24 cellular contexts compared by ENCODE assay signal in the genomic region with DNA sequence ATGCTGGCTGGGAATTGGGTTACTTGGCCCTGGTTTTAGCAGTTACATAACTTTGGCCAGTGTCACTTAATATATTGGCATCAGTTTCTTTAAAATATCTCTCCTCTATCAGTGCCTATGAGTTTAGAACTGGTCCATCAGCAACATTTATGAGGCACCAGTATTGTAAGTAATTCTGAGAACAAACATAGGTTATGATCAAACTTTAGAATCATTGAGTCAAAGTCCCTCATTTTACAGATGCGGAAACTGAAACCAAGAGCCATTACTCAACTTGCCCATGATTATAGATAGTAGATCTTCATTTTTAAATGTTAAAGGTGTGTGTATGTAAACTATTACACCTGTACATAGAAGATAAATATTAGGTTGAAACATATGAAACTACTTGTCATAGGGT. TPM values are rescaled to one million over a fixed set of nuclear protein-coding genes. Genes with fewer than 3 reads are reported as not detected.
"Had no signal": no experiment of that assay in that cellular context is flagged by ENCODE, and none has a peak within 500 bp of the region (broad histone marks: within the 10 kb centered on the region; RNA-seq: fewer than 3 reads in every experiment).

No MANE protein-coding gene starts in this region.

- H3K27me3 ChIP-seq: breast epithelium had no signal

- DNase-seq: activated CD4-positive, alpha-beta T cell treated with anti-CD3 and anti-CD28 coated beads, Interleukin-2, amount 50 U/mL, for 48 hours; activated naive CD8-positive, alpha-beta T cell treated with anti-CD3 and anti-CD28 coated beads, Interleukin-2, amount 10 ng/mL, durations not matched to agents 7 days and 5 days; aorta; caudate nucleus; IMR-90; Kasumi-1; KBM-7; NCI-H1105 treated with DMSO at 0.1 percent for 48 hours; NCI-H1436 treated with DMSO at 0.1 percent for 48 hours; NCI-H187; NCI-H2081; NCI-H510A treated with DMSO at 0.1 percent for 48 hours; NCI-H69; NK-92 treated with Interleukin-12 subunit alpha and Interleukin-12 subunit beta, amount 100 ng/mL, for 24 hours; OCI-M1; RPMI8226; T-helper 1 cell had no signal

- H3K36me3 ChIP-seq: breast epithelium had no signal

- H3K4me3 Mint-ChIP-seq: activated CD4-positive, alpha-beta T cell treated with anti-CD3 and anti-CD28 coated beads, Interleukin-2, amount 10 ng/mL, durations not matched to agents 24 days and 14 days; activated naive CD8-positive, alpha-beta T cell treated with anti-CD3 and anti-CD28 coated beads, Interleukin-2, amount 10 ng/mL, durations not matched to agents 7 days and 5 days had no signal

- H3K4me1 ChIP-seq: breast epithelium had no signal

- H3K9me3 Mint-ChIP-seq: activated naive CD8-positive, alpha-beta T cell treated with anti-CD3 and anti-CD28 coated beads, Interleukin-2, amount 10 ng/mL, durations not matched to agents 7 days and 5 days had no signal

- H3K36me3 Mint-ChIP-seq: activated naive CD8-positive, alpha-beta T cell treated with anti-CD3 and anti-CD28 coated beads, Interleukin-2, amount 10 ng/mL, durations not matched to agents 7 days and 5 days had no signal

- H3K27ac Mint-ChIP-seq: activated CD4-positive, alpha-beta T cell treated with anti-CD3 and anti-CD28 coated beads, Interleukin-2, amount 10 ng/mL, durations not matched to agents 24 days and 14 days; activated naive CD8-positive, alpha-beta T cell treated with anti-CD3 and anti-CD28 coated beads, Interleukin-2, amount 10 ng/mL, durations not matched to agents 7 days and 5 days had no signal

- H3K4me3 ChIP-seq: breast epithelium, SK-N-MC had no signal

- H3K27ac ChIP-seq: breast epithelium, SK-N-MC, VCaP had no signal

- ATAC-seq: Panc1, Right ventricle myocardium inferior had no signal

- H3K9me3 ChIP-seq: breast epithelium had no signal

RNA-seq across cellular contexts. Expression of gene CNGA1, which starts 4.6 kb away (rescaled TPM):
- total RNA-seq: activated CD4-positive, alpha-beta T cell treated with anti-CD3 and anti-CD28 coated beads, Interleukin-2, amount 10 ng/mL, durations not matched to agents 24 days and 14 days; activated naive CD8-positive, alpha-beta T cell treated with anti-CD3 and anti-CD28 coated beads, Interleukin-2, amount 10 ng/mL, durations not matched to agents 7 days and 5 days; IMR-90; Right ventricle myocardium inferior; T-helper 2 cell treated with Interferon-gamma antibody and Interleukin-4, amounts not matched to agents 100 ng/mL and 5 ng/mL, for 36 hours had no signal
